ENCODE assay signal across 12 cellular contexts in genomic region chr11:86440305-86440716, GRCh38.
DNase-seq lines count a peak whose midpoint lies in the region; ATAC-seq and TF ChIP-seq lines count a peak whose summit lies in the region.
"Had no signal": no experiment of that assay in that cellular context is flagged by ENCODE, and none has a peak within 500 bp of the region (broad histone marks: within the 10 kb centered on the region; RNA-seq: fewer than 3 reads in every experiment).

No MANE protein-coding gene starts in this region.

- no peak overlapping the region for H3K4me2 ChIP-seq in neuronal stem cell (ENCODE audit: insufficient read depth, low read length, poor library complexity, severe bottlenecking)
- H3K4me2 ChIP-seq: A549 had no signal

- no peak for ATAC-seq in activated CD4-positive, alpha-beta T cell treated with anti-CD3 and anti-CD28 coated beads for 36 hours
- peak; percentile 27 for ATAC-seq in upper lobe of right lung
- ATAC-seq in GM19324 (IDR thresholded peaks at IDR 0.05; ENCODE audit: low FRiP score, unreplicated experiment), result no peak
- ATAC-seq: A549 had no signal

- H2BK15ac ChIP-seq in neuronal stem cell (ENCODE audit: low read length), result no peak overlapping the region

- H4K91ac ChIP-seq in neuronal stem cell (ENCODE audit: low read depth, low read length, poor library complexity), result no peak overlapping the region

- no peaks in the 10 kb centered on the region for H3K27me3 ChIP-seq in neuronal stem cell (ENCODE audit: control insufficient read depth in 3 of 3, insufficient read depth in 3 of 3, low read depth in 1 of 3, low read length in 3 of 3)
- H3K27me3 ChIP-seq in upper lobe of right lung, result no peaks in the 10 kb centered on the region

- H3K4me1 ChIP-seq in neuronal stem cell (ENCODE audit: control insufficient read depth in 2 of 2, insufficient read depth in 1 of 2, low read depth in 1 of 2, low read length in 2 of 2) (no peaks in the 10 kb centered on the region), upper lobe of right lung (no peaks in the 10 kb centered on the region)

- H3K4me3 ChIP-seq in fibroblast of pulmonary artery (replicated peaks; ENCODE audit: low read depth, low read length) (no peak overlapping the region), neuronal stem cell (ENCODE audit: low read length in 2 of 2) (no peak overlapping the region), upper lobe of right lung (no peak overlapping the region)
- H3K4me3 ChIP-seq: A549 had no signal

- no peak overlapping the region for H3K4ac ChIP-seq in neuronal stem cell (ENCODE audit: low read length)

- no peak overlapping the region for H4K8ac ChIP-seq in neuronal stem cell (ENCODE audit: low read depth, low read length)

- H3K79me1 ChIP-seq in neuronal stem cell (ENCODE audit: low read depth, low read length), result peaks cover 1% of the 10 kb centered on the region

- POLR2A ChIA-PET in activated CD4-positive, alpha-beta T cell treated with anti-CD3 and anti-CD28 coated beads for 36 hours (lab: Charles Lee), result no interaction called here

- H2BK12ac ChIP-seq in neuronal stem cell (ENCODE audit: low read length), result no peak overlapping the region

- H3K27ac ChIP-seq in neuronal stem cell (replicated peaks; ENCODE audit: low read length) (no peak overlapping the region), upper lobe of right lung (no peak overlapping the region)
- H3K27ac ChIP-seq: A549, RWPE1, VCaP had no signal

- H2AK5ac ChIP-seq in neuronal stem cell (ENCODE audit: low read depth, low read length), result no peak overlapping the region

- no peak overlapping the region for H3K14ac ChIP-seq in neuronal stem cell (ENCODE audit: low read length)

- no peak overlapping the region for H2BK120ac ChIP-seq in neuronal stem cell (ENCODE audit: low read depth, low read length)

- H3K36me3 ChIP-seq in neuronal stem cell (replicated peaks in 1 of 2; ENCODE audit: control insufficient read depth in 2 of 2, insufficient read depth in 2 of 2, low read length in 2 of 2) (peaks cover 0 to 30% of the 10 kb centered on the region in 2 donors), upper lobe of right lung (no peaks in the 10 kb centered on the region)

- intact Hi-C loops in activated CD4-positive, alpha-beta T cell treated with anti-CD3 and anti-CD28 coated beads, Interleukin-2, amount 10 ng/mL, durations not matched to agents 24 days and 14 days (cut with micrococcal nuclease), result loop anchor here (10.0 kb wide), 2 partner anchors 586 to 686 kb away; partner anchors contain the start of gene CCDC83
- intact Hi-C loops in activated CD4-positive, alpha-beta T cell treated with anti-CD3 and anti-CD28 coated beads for 36 hours (cut with DNase I, micrococcal nuclease), result loop anchor here in 1 of 2 experiments (10.0 kb wide), 1 partner anchor 586 kb away; the partner anchor contains the start of gene CCDC83
- intact Hi-C loops in upper lobe of right lung (cut with DNase I), result no loop called here

- H3K9me3 Mint-ChIP-seq in activated CD4-positive, alpha-beta T cell treated with anti-CD3 and anti-CD28 coated beads, Interleukin-2, amount 10 ng/mL, durations not matched to agents 24 days and 14 days, result peaks cover 18% of the 10 kb centered on the region
- no peaks in the 10 kb centered on the region for H3K9me3 Mint-ChIP-seq in activated CD4-positive, alpha-beta T cell treated with anti-CD3 and anti-CD28 coated beads for 36 hours (ENCODE audit: low read depth)

- no peak overlapping the region for H3K4me3 Mint-ChIP-seq in activated CD4-positive, alpha-beta T cell treated with anti-CD3 and anti-CD28 coated beads, Interleukin-2, amount 10 ng/mL, durations not matched to agents 24 days and 14 days
- no peak overlapping the region for H3K4me3 Mint-ChIP-seq in activated CD4-positive, alpha-beta T cell treated with anti-CD3 and anti-CD28 coated beads for 36 hours

- no peak overlapping the region for H3K18ac ChIP-seq in neuronal stem cell (ENCODE audit: low read length)

- peaks cover 47% of the 10 kb centered on the region for H3K4me1 Mint-ChIP-seq in activated CD4-positive, alpha-beta T cell treated with anti-CD3 and anti-CD28 coated beads, Interleukin-2, amount 10 ng/mL, durations not matched to agents 24 days and 14 days
- H3K4me1 Mint-ChIP-seq in activated CD4-positive, alpha-beta T cell treated with anti-CD3 and anti-CD28 coated beads for 36 hours, result peaks cover 25% of the 10 kb centered on the region

- TF ChIP-seq CTCF in fibroblast of pulmonary artery (IDR thresholded peaks at IDR 0.05; ENCODE audit: low read length, missing control alignments) (no peak), upper lobe of right lung (IDR thresholded peaks at IDR 0.05) (no peak)

- peak overlapping the region; percentile 74 for H3K27ac Mint-ChIP-seq in activated CD4-positive, alpha-beta T cell treated with anti-CD3 and anti-CD28 coated beads, Interleukin-2, amount 10 ng/mL, durations not matched to agents 24 days and 14 days
- no peak overlapping the region for H3K27ac Mint-ChIP-seq in activated CD4-positive, alpha-beta T cell treated with anti-CD3 and anti-CD28 coated beads for 36 hours

- peak overlapping the region; percentile 2 for H2AFZ ChIP-seq in neuronal stem cell (ENCODE audit: low read length)

- WGBS in neuronal stem cell (ENCODE audit: extremely low coverage in 2 of 2, insufficient read length in 2 of 2, insufficient replicate concordance in 1 of 2), 2 donors, result no CpG with 5 or more reads among the region's 3 CpGs

- DNase-seq in activated CD4-positive, alpha-beta T cell treated with anti-CD3 and anti-CD28 coated beads, Interleukin-2, amount 10 ng/mL, durations not matched to agents 24 days and 14 days, result no peak
- DNase-seq in activated CD4-positive, alpha-beta T cell treated with anti-CD3 and anti-CD28 coated beads for 36 hours, result no peak
- DNase-seq in fibroblast of pulmonary artery (ENCODE audit: low read depth) (peak; percentile 83), neuronal stem cell (ENCODE audit: low spot score) (no peak), upper lobe of right lung (no peak), NCI-H526 (lab: John Stamatoyannopoulos, UW) (no peak), cerebellar cortex (ENCODE audit: low spot score) (no peak)
- DNase-seq: NCI-H345 had no signal

- no peaks in the 10 kb centered on the region for H3K27me3 Mint-ChIP-seq in activated CD4-positive, alpha-beta T cell treated with anti-CD3 and anti-CD28 coated beads, Interleukin-2, amount 10 ng/mL, durations not matched to agents 24 days and 14 days
- H3K27me3 Mint-ChIP-seq in activated CD4-positive, alpha-beta T cell treated with anti-CD3 and anti-CD28 coated beads for 36 hours, result no peaks in the 10 kb centered on the region

- no peak overlapping the region for H3K23ac ChIP-seq in neuronal stem cell (ENCODE audit: low read depth, low read length, poor library complexity)

- H3K9me3 ChIP-seq in neuronal stem cell (replicated peaks in 1 of 2; ENCODE audit: control insufficient read depth in 2 of 2, insufficient read depth in 1 of 2, low read depth in 1 of 2, low read length in 2 of 2), result no peaks in the 10 kb centered on the region
- H3K9me3 ChIP-seq in upper lobe of right lung, result no peaks in the 10 kb centered on the region
- H3K9me3 ChIP-seq: A549 had no signal

- H2BK5ac ChIP-seq in neuronal stem cell (ENCODE audit: low read length), result no peak overlapping the region

- peaks cover 16% of the 10 kb centered on the region for H3K36me3 Mint-ChIP-seq in activated CD4-positive, alpha-beta T cell treated with anti-CD3 and anti-CD28 coated beads, Interleukin-2, amount 10 ng/mL, durations not matched to agents 24 days and 14 days (ENCODE audit: low read depth)
- peaks cover 2% of the 10 kb centered on the region for H3K36me3 Mint-ChIP-seq in activated CD4-positive, alpha-beta T cell treated with anti-CD3 and anti-CD28 coated beads for 36 hours (ENCODE audit: low read depth)

- no peak overlapping the region for H3K9ac ChIP-seq in neuronal stem cell (ENCODE audit: low read depth, low read length, poor library complexity)

- CTCF ChIA-PET in activated CD4-positive, alpha-beta T cell treated with anti-CD3 and anti-CD28 coated beads for 36 hours (lab: Charles Lee), result no interaction called here
